1 cellular context compared by ENCODE assay signal in the genomic region with DNA sequence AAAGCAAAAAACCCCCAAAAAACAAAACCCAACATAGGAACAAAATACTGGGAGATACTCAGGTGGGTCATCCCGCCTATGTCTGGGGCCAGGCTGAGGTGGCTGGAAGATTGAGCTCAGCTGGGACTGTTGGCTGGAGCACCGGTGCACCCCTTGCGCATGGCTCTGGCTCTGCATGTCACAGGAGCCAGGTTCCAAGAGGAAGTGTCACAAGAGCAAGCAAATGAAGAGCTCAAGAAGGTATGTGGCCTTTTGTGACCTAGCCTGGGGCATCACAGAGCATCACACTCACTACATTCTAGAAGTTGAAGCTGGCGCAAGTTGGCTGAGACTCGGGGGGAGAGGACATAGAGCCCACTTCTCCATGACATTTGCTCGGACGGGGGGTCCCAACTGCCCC.
TF ChIP-seq lines count a peak whose summit lies in the region.

No MANE protein-coding gene starts in this region.

TF ChIP-seq in HepG2, 621 proteins besides CTCF, POLR2A, EP300 and RAD21:
- TF ChIP-seq FIP1L1 (IDR thresholded peaks at IDR 0.05; ENCODE audit: borderline replicate concordance, insufficient read depth, low read depth, low read length) (no peak), NR2C2 (CRISPR knock-in tag; IDR thresholded peaks at IDR 0.05; ENCODE audit: borderline replicate concordance) (no peak), CBX5 (CRISPR knock-in tag; IDR thresholded peaks at IDR 0.05; ENCODE audit: borderline replicate concordance) (no peak), ZNF292 (CRISPR knock-in tag; IDR thresholded peaks at IDR 0.05; ENCODE audit: borderline replicate concordance, low read depth) (no peak), KDM6A (CRISPR knock-in tag; IDR thresholded peaks at IDR 0.05; ENCODE audit: low read depth) (no peak), ZKSCAN1 (IDR thresholded peaks at IDR 0.05; ENCODE audit: low read length) (no peak), RCOR2 (CRISPR knock-in tag; IDR thresholded peaks at IDR 0.05) (no peak), ZNF282 (IDR thresholded peaks at IDR 0.05; ENCODE audit: partially characterized antibody) (no peak), TCF12 (IDR thresholded peaks at IDR 0.05) (no peak), TCF12 (CRISPR knock-in tag; IDR thresholded peaks at IDR 0.05) (no peak), RXRB (CRISPR knock-in tag; IDR thresholded peaks at IDR 0.05; ENCODE audit: borderline replicate concordance) (no peak), ZFX (CRISPR knock-in tag; IDR thresholded peaks at IDR 0.05; ENCODE audit: low read depth) (no peak), ZZZ3 (CRISPR knock-in tag; IDR thresholded peaks at IDR 0.05; ENCODE audit: borderline replicate concordance) (no peak), ZNF274 (CRISPR knock-in tag; IDR thresholded peaks at IDR 0.05) (no peak), SP4 (CRISPR knock-in tag; IDR thresholded peaks at IDR 0.05) (no peak), YEATS4 (CRISPR knock-in tag; IDR thresholded peaks at IDR 0.05; ENCODE audit: borderline replicate concordance) (no peak), FOXC1 (CRISPR knock-in tag; IDR thresholded peaks at IDR 0.05; ENCODE audit: borderline replicate concordance) (no peak)
- TF ChIP-seq, protein P1, sequence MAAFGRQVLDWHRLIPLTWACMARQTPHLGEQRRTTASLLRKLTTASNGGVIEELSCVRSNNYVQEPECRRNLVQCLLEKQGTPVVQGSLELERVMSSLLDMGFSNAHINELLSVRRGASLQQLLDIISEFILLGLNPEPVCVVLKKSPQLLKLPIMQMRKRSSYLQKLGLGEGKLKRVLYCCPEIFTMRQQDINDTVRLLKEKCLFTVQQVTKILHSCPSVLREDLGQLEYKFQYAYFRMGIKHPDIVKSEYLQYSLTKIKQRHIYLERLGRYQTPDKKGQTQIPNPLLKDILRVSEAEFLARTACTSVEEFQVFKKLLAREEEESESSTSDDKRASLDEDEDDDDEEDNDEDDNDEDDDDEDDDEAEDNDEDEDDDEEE (CRISPR knock-in tag; IDR thresholded peaks at IDR 0.05): no peak
TF ChIP-seq in HepG2: peak in this region for 0.
